ENCODE assay signal across 1 cellular context in the genomic region with DNA sequence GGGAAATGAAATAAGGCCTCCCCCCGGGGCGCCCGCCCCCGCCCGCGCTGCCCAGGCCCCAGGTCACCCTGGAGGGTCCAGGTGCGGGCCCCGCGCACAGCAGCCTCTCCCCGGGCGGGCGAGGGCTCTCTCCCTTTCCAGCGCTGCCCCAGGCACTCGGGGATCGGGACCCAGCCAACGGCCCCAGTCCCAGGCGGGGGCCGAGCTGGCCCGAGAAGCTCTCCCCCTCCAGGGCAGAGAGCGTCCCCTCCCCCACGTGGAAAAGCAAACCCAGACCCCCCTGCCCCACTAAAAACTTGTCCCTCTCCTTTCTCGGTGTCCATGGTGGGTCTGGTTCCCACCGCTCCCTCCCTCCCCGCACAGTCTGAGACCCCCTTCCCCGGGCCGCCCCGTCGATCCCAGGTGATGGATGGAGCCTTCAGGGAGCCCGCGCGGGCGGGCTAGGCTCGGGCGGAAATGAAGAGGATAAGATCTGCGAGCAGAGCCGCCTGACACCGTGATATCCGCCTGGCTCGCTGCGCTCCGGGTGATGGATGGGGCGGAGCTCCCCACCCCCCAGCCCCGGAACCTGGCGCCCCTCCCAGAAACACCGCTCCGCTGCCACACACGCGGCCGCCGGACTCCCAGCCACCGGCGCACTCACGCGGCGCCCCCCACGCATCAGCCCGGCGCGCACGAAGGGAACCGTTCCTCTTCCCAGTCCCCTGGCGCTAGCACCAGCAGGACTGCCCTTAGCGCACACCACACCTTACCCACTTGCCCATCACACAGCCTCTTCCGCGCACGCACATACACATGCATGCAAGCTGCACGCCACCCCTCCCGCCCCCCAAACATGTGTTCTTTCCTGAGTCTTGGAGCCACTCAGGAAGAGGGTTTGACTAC.
TF ChIP-seq lines count a peak whose summit lies in the region.

No MANE protein-coding gene starts in this region.

TF ChIP-seq in GM12878, 131 proteins besides CTCF, POLR2A, EP300 and RAD21 (continued from another document and continues in another):
- TF ChIP-seq, protein P1, sequence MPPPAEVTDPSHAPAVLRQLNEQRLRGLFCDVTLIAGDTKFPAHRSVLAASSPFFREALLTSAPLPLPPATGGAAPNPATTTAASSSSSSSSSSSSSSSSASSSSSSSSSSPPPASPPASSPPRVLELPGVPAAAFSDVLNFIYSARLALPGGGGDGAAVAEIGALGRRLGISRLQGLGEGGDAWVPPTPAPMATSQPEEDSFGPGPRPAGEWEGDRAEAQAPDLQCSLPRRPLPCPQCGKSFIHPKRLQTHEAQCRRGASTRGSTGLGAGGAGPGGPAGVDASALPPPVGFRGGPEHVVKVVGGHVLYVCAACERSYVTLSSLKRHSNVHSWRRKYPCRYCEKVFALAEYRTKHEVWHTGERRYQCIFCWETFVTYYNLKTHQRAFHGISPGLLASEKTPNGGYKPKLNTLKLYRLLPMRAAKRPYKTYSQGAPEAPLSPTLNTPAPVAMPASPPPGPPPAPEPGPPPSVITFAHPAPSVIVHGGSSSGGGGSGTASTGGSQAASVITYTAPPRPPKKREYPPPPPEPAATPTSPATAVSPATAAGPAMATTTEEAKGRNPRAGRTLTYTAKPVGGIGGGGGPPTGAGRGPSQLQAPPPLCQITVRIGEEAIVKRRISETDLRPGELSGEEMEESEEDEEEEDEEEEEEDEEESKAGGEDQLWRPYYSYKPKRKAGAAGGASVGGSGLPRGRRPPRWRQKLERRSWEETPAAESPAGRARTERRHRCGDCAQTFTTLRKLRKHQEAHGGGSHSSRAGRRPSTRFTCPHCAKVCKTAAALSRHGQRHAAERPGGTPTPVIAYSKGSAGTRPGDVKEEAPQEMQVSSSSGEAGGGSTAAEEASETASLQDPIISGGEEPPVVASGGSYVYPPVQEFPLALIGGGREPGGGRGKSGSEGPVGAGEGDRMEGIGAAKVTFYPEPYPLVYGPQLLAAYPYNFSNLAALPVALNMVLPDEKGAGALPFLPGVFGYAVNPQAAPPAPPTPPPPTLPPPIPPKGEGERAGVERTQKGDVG (CRISPR knock-in tag; IDR thresholded peaks at IDR 0.05), result no peak
- TF ChIP-seq, protein P2, sequence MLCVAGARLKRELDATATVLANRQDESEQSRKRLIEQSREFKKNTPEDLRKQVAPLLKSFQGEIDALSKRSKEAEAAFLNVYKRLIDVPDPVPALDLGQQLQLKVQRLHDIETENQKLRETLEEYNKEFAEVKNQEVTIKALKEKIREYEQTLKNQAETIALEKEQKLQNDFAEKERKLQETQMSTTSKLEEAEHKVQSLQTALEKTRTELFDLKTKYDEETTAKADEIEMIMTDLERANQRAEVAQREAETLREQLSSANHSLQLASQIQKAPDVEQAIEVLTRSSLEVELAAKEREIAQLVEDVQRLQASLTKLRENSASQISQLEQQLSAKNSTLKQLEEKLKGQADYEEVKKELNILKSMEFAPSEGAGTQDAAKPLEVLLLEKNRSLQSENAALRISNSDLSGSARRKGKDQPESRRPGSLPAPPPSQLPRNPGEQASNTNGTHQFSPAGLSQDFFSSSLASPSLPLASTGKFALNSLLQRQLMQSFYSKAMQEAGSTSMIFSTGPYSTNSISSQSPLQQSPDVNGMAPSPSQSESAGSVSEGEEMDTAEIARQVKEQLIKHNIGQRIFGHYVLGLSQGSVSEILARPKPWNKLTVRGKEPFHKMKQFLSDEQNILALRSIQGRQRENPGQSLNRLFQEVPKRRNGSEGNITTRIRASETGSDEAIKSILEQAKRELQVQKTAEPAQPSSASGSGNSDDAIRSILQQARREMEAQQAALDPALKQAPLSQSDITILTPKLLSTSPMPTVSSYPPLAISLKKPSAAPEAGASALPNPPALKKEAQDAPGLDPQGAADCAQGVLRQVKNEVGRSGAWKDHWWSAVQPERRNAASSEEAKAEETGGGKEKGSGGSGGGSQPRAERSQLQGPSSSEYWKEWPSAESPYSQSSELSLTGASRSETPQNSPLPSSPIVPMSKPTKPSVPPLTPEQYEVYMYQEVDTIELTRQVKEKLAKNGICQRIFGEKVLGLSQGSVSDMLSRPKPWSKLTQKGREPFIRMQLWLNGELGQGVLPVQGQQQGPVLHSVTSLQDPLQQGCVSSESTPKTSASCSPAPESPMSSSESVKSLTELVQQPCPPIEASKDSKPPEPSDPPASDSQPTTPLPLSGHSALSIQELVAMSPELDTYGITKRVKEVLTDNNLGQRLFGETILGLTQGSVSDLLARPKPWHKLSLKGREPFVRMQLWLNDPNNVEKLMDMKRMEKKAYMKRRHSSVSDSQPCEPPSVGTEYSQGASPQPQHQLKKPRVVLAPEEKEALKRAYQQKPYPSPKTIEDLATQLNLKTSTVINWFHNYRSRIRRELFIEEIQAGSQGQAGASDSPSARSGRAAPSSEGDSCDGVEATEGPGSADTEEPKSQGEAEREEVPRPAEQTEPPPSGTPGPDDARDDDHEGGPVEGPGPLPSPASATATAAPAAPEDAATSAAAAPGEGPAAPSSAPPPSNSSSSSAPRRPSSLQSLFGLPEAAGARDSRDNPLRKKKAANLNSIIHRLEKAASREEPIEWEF (IDR thresholded peaks at IDR 0.05; ENCODE audit: insufficient replicate concordance, low read depth, low read length), result no peak
- TF ChIP-seq BCL11A (IDR thresholded peaks at IDR 0.05; ENCODE audit: low read depth, low read length) (no peak), BRCA1 (IDR thresholded peaks at IDR 0.05; ENCODE audit: low read depth, low read length) (no peak), WRNIP1 (IDR thresholded peaks at IDR 0.05; ENCODE audit: borderline replicate concordance, low read depth, low read length) (no peak), CHD1 (IDR thresholded peaks at IDR 0.05; ENCODE audit: low read depth, low read length) (no peak), FOXM1 (IDR thresholded peaks at IDR 0.05; ENCODE audit: low read depth, low read length) (no peak), MTA3 (IDR thresholded peaks at IDR 0.05; ENCODE audit: borderline replicate concordance, low read length) (no peak), NBN (IDR thresholded peaks at IDR 0.05) (0 out of 2 replicates have a peak, but pooled peaks have one; percentile 60), EGR1 (IDR thresholded peaks at IDR 0.05; ENCODE audit: borderline replicate concordance in 1 of 2, low read depth in 2 of 2, low read length in 2 of 2) (no peak), GABPA (IDR thresholded peaks at IDR 0.05; ENCODE audit: low read depth) (0 out of 2 replicates have a peak, but pooled peaks have one; percentile 26), MXI1 (IDR thresholded peaks at IDR 0.05; ENCODE audit: low read depth, low read length) (no peak; the same call in 1 of the 2 replicates), HCFC1 (IDR thresholded peaks at IDR 0.05; ENCODE audit: low read length) (peak; percentile 17; the same call in 1 of the 2 replicates), RUNX3 (IDR thresholded peaks at IDR 0.05; ENCODE audit: low read length) (no peak), MYC (IDR thresholded peaks at IDR 0.05; ENCODE audit: insufficient read depth, insufficient read length, insufficient replicate concordance, low read length, severe bottlenecking) (peak; percentile 35), HDAC6 (IDR thresholded peaks at IDR 0.05; ENCODE audit: unreplicated experiment) (peak; percentile 11), ZNF384 (IDR thresholded peaks at IDR 0.05; ENCODE audit: borderline replicate concordance, low read depth, low read length) (no peak), SPI1 (IDR thresholded peaks at IDR 0.05; ENCODE audit: borderline replicate concordance, insufficient read depth, low read depth, low read length) (no peak), SIN3A (IDR thresholded peaks at IDR 0.05; ENCODE audit: low read depth, low read length) (no peak), TCF7 (IDR thresholded peaks at IDR 0.05; ENCODE audit: borderline replicate concordance) (no peak), RBBP5 (conservative IDR thresholded peaks at IDR 0.05) (no peak), JUNB (IDR thresholded peaks at IDR 0.05) (no peak), NRF1 (conservative IDR thresholded peaks at IDR 0.05; ENCODE audit: low read depth, low read length) (no peak), NR2C2 (IDR thresholded peaks at IDR 0.05; ENCODE audit: borderline replicate concordance, control insufficient read depth, insufficient read length, low read depth) (no peak), TAF1 (IDR thresholded peaks at IDR 0.05; ENCODE audit: borderline replicate concordance, low read depth, low read length) (no peak; the same call in 1 of the 2 replicates), KAT2A (conservative IDR thresholded peaks at IDR 0.05; ENCODE audit: control insufficient read depth, low read depth, low read length) (no peak)
- TF ChIP-seq, protein P3, sequence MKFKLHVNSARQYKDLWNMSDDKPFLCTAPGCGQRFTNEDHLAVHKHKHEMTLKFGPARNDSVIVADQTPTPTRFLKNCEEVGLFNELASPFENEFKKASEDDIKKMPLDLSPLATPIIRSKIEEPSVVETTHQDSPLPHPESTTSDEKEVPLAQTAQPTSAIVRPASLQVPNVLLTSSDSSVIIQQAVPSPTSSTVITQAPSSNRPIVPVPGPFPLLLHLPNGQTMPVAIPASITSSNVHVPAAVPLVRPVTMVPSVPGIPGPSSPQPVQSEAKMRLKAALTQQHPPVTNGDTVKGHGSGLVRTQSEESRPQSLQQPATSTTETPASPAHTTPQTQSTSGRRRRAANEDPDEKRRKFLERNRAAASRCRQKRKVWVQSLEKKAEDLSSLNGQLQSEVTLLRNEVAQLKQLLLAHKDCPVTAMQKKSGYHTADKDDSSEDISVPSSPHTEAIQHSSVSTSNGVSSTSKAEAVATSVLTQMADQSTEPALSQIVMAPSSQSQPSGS (IDR thresholded peaks at IDR 0.05; ENCODE audit: low read length), result no peak
- TF ChIP-seq, protein P4, sequence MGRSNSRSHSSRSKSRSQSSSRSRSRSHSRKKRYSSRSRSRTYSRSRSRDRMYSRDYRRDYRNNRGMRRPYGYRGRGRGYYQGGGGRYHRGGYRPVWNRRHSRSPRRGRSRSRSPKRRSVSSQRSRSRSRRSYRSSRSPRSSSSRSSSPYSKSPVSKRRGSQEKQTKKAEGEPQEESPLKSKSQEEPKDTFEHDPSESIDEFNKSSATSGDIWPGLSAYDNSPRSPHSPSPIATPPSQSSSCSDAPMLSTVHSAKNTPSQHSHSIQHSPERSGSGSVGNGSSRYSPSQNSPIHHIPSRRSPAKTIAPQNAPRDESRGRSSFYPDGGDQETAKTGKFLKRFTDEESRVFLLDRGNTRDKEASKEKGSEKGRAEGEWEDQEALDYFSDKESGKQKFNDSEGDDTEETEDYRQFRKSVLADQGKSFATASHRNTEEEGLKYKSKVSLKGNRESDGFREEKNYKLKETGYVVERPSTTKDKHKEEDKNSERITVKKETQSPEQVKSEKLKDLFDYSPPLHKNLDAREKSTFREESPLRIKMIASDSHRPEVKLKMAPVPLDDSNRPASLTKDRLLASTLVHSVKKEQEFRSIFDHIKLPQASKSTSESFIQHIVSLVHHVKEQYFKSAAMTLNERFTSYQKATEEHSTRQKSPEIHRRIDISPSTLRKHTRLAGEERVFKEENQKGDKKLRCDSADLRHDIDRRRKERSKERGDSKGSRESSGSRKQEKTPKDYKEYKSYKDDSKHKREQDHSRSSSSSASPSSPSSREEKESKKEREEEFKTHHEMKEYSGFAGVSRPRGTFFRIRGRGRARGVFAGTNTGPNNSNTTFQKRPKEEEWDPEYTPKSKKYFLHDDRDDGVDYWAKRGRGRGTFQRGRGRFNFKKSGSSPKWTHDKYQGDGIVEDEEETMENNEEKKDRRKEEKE (IDR thresholded peaks at IDR 0.05), result no peak
- TF ChIP-seq, protein P5, sequence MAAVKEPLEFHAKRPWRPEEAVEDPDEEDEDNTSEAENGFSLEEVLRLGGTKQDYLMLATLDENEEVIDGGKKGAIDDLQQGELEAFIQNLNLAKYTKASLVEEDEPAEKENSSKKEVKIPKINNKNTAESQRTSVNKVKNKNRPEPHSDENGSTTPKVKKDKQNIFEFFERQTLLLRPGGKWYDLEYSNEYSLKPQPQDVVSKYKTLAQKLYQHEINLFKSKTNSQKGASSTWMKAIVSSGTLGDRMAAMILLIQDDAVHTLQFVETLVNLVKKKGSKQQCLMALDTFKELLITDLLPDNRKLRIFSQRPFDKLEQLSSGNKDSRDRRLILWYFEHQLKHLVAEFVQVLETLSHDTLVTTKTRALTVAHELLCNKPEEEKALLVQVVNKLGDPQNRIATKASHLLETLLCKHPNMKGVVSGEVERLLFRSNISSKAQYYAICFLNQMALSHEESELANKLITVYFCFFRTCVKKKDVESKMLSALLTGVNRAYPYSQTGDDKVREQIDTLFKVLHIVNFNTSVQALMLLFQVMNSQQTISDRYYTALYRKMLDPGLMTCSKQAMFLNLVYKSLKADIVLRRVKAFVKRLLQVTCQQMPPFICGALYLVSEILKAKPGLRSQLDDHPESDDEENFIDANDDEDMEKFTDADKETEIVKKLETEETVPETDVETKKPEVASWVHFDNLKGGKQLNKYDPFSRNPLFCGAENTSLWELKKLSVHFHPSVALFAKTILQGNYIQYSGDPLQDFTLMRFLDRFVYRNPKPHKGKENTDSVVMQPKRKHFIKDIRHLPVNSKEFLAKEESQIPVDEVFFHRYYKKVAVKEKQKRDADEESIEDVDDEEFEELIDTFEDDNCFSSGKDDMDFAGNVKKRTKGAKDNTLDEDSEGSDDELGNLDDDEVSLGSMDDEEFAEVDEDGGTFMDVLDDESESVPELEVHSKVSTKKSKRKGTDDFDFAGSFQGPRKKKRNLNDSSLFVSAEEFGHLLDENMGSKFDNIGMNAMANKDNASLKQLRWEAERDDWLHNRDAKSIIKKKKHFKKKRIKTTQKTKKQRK (IDR thresholded peaks at IDR 0.05; ENCODE audit: low read depth, low read length), result no peak
- TF ChIP-seq, protein P6, sequence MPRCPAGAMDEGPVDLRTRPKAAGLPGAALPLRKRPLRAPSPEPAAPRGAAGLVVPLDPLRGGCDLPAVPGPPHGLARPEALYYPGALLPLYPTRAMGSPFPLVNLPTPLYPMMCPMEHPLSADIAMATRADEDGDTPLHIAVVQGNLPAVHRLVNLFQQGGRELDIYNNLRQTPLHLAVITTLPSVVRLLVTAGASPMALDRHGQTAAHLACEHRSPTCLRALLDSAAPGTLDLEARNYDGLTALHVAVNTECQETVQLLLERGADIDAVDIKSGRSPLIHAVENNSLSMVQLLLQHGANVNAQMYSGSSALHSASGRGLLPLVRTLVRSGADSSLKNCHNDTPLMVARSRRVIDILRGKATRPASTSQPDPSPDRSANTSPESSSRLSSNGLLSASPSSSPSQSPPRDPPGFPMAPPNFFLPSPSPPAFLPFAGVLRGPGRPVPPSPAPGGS (IDR thresholded peaks at IDR 0.05; ENCODE audit: borderline replicate concordance, insufficient read depth, low read depth, low read length, poor library complexity, severe bottlenecking), result no peak
- TF ChIP-seq, protein P7, sequence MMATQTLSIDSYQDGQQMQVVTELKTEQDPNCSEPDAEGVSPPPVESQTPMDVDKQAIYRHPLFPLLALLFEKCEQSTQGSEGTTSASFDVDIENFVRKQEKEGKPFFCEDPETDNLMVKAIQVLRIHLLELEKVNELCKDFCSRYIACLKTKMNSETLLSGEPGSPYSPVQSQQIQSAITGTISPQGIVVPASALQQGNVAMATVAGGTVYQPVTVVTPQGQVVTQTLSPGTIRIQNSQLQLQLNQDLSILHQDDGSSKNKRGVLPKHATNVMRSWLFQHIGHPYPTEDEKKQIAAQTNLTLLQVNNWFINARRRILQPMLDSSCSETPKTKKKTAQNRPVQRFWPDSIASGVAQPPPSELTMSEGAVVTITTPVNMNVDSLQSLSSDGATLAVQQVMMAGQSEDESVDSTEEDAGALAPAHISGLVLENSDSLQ (IDR thresholded peaks at IDR 0.05), result peak; percentile 81
- TF ChIP-seq, protein P8, sequence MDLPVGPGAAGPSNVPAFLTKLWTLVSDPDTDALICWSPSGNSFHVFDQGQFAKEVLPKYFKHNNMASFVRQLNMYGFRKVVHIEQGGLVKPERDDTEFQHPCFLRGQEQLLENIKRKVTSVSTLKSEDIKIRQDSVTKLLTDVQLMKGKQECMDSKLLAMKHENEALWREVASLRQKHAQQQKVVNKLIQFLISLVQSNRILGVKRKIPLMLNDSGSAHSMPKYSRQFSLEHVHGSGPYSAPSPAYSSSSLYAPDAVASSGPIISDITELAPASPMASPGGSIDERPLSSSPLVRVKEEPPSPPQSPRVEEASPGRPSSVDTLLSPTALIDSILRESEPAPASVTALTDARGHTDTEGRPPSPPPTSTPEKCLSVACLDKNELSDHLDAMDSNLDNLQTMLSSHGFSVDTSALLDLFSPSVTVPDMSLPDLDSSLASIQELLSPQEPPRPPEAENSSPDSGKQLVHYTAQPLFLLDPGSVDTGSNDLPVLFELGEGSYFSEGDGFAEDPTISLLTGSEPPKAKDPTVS (IDR thresholded peaks at IDR 0.05; ENCODE audit: low read depth, low read length), result no peak
